Comparison of ENCODE assay signal across 8 cellular contexts in the genomic region with DNA sequence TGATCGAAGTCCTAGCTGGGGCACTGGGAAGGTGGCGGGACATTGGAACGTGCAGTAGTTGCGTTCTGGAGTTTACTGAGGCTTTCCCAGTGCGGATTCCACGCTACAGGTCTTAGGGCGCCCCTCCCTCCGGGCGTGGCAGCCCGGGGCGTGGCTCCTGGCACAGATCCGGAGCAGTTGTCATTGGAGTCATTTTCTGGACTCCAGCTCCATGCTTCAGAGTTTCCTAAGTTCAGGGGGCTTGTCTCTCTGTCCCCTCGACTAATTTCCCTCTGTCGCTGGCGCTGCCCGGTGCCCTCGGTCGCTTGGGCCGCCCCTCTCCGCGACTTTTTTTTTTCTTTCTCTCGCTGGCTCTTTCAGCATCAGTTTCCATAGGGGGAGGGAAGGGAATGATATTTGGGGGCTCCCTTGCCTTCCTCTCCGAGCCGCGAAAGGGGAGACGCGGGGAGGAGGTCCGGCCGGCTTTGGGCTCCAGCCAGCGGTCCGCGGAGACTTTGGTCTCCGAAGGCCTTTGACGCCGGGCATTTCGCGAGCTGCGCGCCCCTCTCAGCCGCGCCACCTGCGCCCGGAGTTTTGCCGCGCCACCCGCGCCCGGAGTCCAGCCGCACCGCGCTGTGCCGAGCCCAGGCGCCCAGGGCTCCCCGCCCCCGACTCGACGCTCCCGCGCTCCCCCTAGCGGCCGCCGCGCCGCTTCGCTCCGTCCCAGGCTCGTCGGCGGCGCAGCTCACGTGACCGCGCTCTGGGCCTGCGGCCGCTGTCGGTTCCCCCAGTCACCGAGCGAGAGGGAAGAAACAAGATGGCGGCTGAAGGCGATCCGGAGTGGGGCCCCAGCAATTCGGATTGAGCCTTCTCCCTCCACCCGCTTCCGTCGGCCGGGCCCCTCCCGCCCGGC. TPM values are rescaled to one million over a fixed set of nuclear protein-coding genes. Genes with fewer than 3 reads are reported as not detected.
DNase-seq lines count a peak whose midpoint lies in the region; ATAC-seq and TF ChIP-seq lines count a peak whose summit lies in the region.

A gene with protein sequence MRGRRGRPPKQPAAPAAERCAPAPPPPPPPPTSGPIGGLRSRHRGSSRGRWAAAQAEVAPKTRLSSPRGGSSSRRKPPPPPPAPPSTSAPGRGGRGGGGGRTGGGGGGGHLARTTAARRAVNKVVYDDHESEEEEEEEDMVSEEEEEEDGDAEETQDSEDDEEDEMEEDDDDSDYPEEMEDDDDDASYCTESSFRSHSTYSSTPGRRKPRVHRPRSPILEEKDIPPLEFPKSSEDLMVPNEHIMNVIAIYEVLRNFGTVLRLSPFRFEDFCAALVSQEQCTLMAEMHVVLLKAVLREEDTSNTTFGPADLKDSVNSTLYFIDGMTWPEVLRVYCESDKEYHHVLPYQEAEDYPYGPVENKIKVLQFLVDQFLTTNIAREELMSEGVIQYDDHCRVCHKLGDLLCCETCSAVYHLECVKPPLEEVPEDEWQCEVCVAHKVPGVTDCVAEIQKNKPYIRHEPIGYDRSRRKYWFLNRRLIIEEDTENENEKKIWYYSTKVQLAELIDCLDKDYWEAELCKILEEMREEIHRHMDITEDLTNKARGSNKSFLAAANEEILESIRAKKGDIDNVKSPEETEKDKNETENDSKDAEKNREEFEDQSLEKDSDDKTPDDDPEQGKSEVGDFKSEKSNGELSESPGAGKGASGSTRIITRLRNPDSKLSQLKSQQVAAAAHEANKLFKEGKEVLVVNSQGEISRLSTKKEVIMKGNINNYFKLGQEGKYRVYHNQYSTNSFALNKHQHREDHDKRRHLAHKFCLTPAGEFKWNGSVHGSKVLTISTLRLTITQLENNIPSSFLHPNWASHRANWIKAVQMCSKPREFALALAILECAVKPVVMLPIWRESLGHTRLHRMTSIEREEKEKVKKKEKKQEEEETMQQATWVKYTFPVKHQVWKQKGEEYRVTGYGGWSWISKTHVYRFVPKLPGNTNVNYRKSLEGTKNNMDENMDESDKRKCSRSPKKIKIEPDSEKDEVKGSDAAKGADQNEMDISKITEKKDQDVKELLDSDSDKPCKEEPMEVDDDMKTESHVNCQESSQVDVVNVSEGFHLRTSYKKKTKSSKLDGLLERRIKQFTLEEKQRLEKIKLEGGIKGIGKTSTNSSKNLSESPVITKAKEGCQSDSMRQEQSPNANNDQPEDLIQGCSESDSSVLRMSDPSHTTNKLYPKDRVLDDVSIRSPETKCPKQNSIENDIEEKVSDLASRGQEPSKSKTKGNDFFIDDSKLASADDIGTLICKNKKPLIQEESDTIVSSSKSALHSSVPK (N-terminal part only) (plus strand): TSS at position 769 of the 892 bp plus-strand sequence. CDS start 222 bp downstream, outside the sequence.

- peak within 1 kb of the TSS; percentile 96 for H3K4me3 Mint-ChIP-seq in natural killer cell treated with Interleukin-12 subunit alpha and Interleukin-12 subunit beta and Interleukin-15 and Interleukin-18, amount 100 ng/mL, for 72 hours

- DNase-seq in Daoy (ENCODE audit: low read depth), result peak; percentile 95
- DNase-seq in Karpas-422, result peak; percentile 98
- DNase-seq in RPMI7951 (ENCODE audit: low read depth), result peak; percentile 84
- peak; percentile 83 to 89 for DNase-seq in activated T-helper 1 cell treated with anti-CD3 and anti-CD28 coated beads, Interleukin-2, amount 50 U/mL, for 16 hours (ENCODE audit: low read depth in 1 of 2, low spot score in 1 of 2)
- DNase-seq in fibroblast of mammary gland (ENCODE audit: low read depth), result peak; percentile 84
- DNase-seq in natural killer cell treated with Interleukin-12 subunit alpha and Interleukin-12 subunit beta and Interleukin-15 and Interleukin-18, amount 100 ng/mL, for 72 hours (ENCODE audit: low spot score), result peak; percentile 94
- peak; percentile 94 for DNase-seq in stimulated activated naive CD8-positive, alpha-beta T cell treated with anti-CD3 and anti-CD28 coated beads, Interleukin-15, Interleukin-2, amounts not matched to agents 100 U/mL and 50 U/mL, for 24 hours

- TF ChIP-seq CTCF in fibroblast of mammary gland (conservative IDR thresholded peaks at IDR 0.05; ENCODE audit: control insufficient read depth, insufficient read depth, low read depth, low read length), result peak; percentile 41

- peak within 1 kb of the TSS; percentile 83 to 91 for H3K27ac Mint-ChIP-seq in natural killer cell treated with Interleukin-12 subunit alpha and Interleukin-12 subunit beta and Interleukin-15 and Interleukin-18, amount 100 ng/mL, for 72 hours

- H2AFZ ChIP-seq in Karpas-422 (ENCODE audit: low read length), result no peak within 1 kb of the TSS

- H4K20me1 ChIP-seq in Karpas-422 (ENCODE audit: insufficient read depth, low read depth, low read length), result no peaks in the 10 kb centered on the region

- H3K79me2 ChIP-seq in Karpas-422 (ENCODE audit: low read length), result peaks cover 36% of the 10 kb centered on the region

- no peaks in the 10 kb centered on the region for H3K9me3 Mint-ChIP-seq in natural killer cell treated with Interleukin-12 subunit alpha and Interleukin-12 subunit beta and Interleukin-15 and Interleukin-18, amount 100 ng/mL, for 72 hours

- H3K9me3 ChIP-seq in Karpas-422 (ENCODE audit: low read length), result no peaks in the 10 kb centered on the region

- peaks cover 78% of the 10 kb centered on the region for H3K4me1 ChIP-seq in Karpas-422 (ENCODE audit: low read length)

- peak within 1 kb of the TSS; percentile 92 for H3K9ac ChIP-seq in Karpas-422 (ENCODE audit: low read length)

- H3K27me3 Mint-ChIP-seq in natural killer cell treated with Interleukin-12 subunit alpha and Interleukin-12 subunit beta and Interleukin-15 and Interleukin-18, amount 100 ng/mL, for 72 hours, result peaks cover 0 to 2% of the 10 kb centered on the region in 2 donors

- H3K4me2 ChIP-seq in Karpas-422 (ENCODE audit: low read depth, low read length, poor library complexity, severe bottlenecking), result peak within 1 kb of the TSS; percentile 94

- H3K27me3 ChIP-seq in Karpas-422 (ENCODE audit: low read length), result no peaks in the 10 kb centered on the region

- ATAC-seq in GM21825 (IDR thresholded peaks at IDR 0.05; ENCODE audit: unreplicated experiment), result peak; percentile 69
- peak; percentile 95 to 96 for ATAC-seq in natural killer cell treated with Interleukin-12 subunit alpha and Interleukin-12 subunit beta and Interleukin-15 and Interleukin-18, amount 100 ng/mL, for 72 hours
- ATAC-seq in stimulated activated naive CD8-positive, alpha-beta T cell treated with anti-CD3 and anti-CD28 coated beads, Interleukin-15, Interleukin-2, amounts not matched to agents 100 U/mL and 50 U/mL, for 24 hours, result peak; percentile 92

- peak within 1 kb of the TSS; percentile 97 for H3K27ac ChIP-seq in Karpas-422 (ENCODE audit: low read length)

- peaks cover 16 to 35% of the 10 kb centered on the region in 2 donors for H3K4me1 Mint-ChIP-seq in natural killer cell treated with Interleukin-12 subunit alpha and Interleukin-12 subunit beta and Interleukin-15 and Interleukin-18, amount 100 ng/mL, for 72 hours (ENCODE audit: low read depth in 2 of 2)

- H3K4me3 ChIP-seq in Karpas-422 (ENCODE audit: low read length) (peak within 1 kb of the TSS; percentile 73), fibroblast of mammary gland (ENCODE audit: control insufficient read depth, low read depth, low read length) (peak within 1 kb of the TSS; percentile 87)

- H3K9me2 ChIP-seq in Karpas-422 (replicated peaks; ENCODE audit: insufficient read depth, low read length), result no peaks in the 10 kb centered on the region

- no peaks in the 10 kb centered on the region for H3K36me3 Mint-ChIP-seq in natural killer cell treated with Interleukin-12 subunit alpha and Interleukin-12 subunit beta and Interleukin-15 and Interleukin-18, amount 100 ng/mL, for 72 hours

- peaks cover 10% of the 10 kb centered on the region; the same call in 1 of the 2 replicates for H3K36me3 ChIP-seq in Karpas-422 (ENCODE audit: insufficient read depth, low read length)

RNA-seq across cellular contexts. Expression of the gene that starts here (rescaled TPM):
- 20.7 and 22.7 TPM in 2 replicates for total RNA-seq in Daoy (2014; rRNA removed; shearing (Covaris generic))
- 197 and 310 TPM in 2 replicates for total RNA-seq in Karpas-422 (2014; rRNA removed; shearing (Covaris generic); ENCODE audit: low replicate concordance)
- 23.8 and 24.6 TPM in 2 replicates for total RNA-seq in RPMI7951 (2014; rRNA removed; shearing (Covaris generic))
- total RNA-seq in natural killer cell treated with Interleukin-12 subunit alpha and Interleukin-12 subunit beta and Interleukin-15 and Interleukin-18, amount 100 ng/mL, for 72 hours, result 10 to 100 TPM; 73.4 to 94.7 TPM

Comparison
In these comparisons a context has a peak if more than half of its experiments do, and no peak if none do; other contexts are left out.
1. Peak in every context shown above with its lines: DNase-seq, ATAC-seq, H3K4me3 ChIP-seq and H3K27ac ChIP-seq.